In the genomic region with DNA sequence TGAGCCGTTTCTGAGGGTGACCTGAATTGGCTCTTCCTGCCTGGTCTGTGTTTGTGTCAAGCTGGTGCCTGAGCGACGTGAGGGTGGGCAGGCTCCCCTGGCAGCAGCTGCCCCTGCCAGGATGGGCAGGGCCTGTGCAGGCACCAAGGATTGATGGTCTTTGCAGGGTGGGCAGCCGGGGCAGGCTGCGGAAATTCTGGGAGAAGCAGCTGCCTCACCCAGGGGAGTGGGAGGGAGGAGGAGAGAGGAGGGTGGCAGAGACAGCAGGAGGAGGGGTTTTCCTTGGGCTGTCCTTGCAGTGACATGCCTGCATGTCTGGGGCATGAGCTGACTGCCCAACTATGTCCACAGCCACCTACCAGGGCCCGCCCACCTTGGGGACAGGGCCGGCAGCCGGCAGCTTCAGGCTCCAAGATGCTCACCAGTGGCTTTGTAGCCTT, we compare ENCODE assay signal across 16 cellular contexts. TPM values are rescaled to one million over a fixed set of nuclear protein-coding genes. Genes with fewer than 3 reads are reported as not detected.
DNase-seq lines count a peak whose midpoint lies in the region; ATAC-seq and TF ChIP-seq lines count a peak whose summit lies in the region.
"Had no signal": no experiment of that assay in that cellular context is flagged by ENCODE, and none has a peak within 500 bp of the region (broad histone marks: within the 10 kb centered on the region; RNA-seq: fewer than 3 reads in every experiment).

No MANE protein-coding gene starts in this region.

- H2BK12ac ChIP-seq in mesenchymal stem cell (ENCODE audit: low read length in 2 of 2), result peak overlapping the region in 1 of 2 experiments; percentile 7

- H3K9me3 Mint-ChIP-seq in endodermal cell (no peaks in the 10 kb centered on the region), type B pancreatic cell (no peaks in the 10 kb centered on the region)
- H3K9me3 Mint-ChIP-seq: CD4-positive, alpha-beta T cell had no signal

- DNase-seq in endodermal cell, result peak; percentile 73
- DNase-seq in mesenchymal stem cell, result no peak
- DNase-seq in type B pancreatic cell (ENCODE audit: extremely low spot score, unreplicated experiment), result no peak
- DNase-seq in NCI-H446 treated with DMSO at 0.1 percent for 48 hours (lab: John Stamatoyannopoulos, UW), result no peak
- no peak for DNase-seq in NK-92 (lab: John Stamatoyannopoulos, UW; ENCODE audit: unreplicated experiment)
- DNase-seq: activated CD8-positive, alpha-beta T cell treated with anti-CD3 and anti-CD28 coated beads, Interleukin-2, amount 10 ng/mL, durations not matched to agents 7 days and 5 days; activated effector memory CD4-positive, alpha-beta T cell treated with Interleukin-2 at 50 U/mL for 16 hours; anterior cingulate cortex; CD4-positive, alpha-beta T cell; dermis blood vessel endothelial cell; NCI-H2171 treated with DMSO at 0.1 percent for 48 hours; ovary; SHP77 treated with DMSO at 0.1 percent for 48 hours; testis had no signal

- peaks cover 38% of the 10 kb centered on the region for H3K4me1 Mint-ChIP-seq in endodermal cell
- peaks cover 55% of the 10 kb centered on the region for H3K4me1 Mint-ChIP-seq in type B pancreatic cell (ENCODE audit: unreplicated experiment)

- TF ChIP-seq EP300 in Ishikawa (IDR thresholded peaks at IDR 0.05; ENCODE audit: borderline replicate concordance), result no peak

- H4K8ac ChIP-seq in mesenchymal stem cell (ENCODE audit: low read length), result no peak overlapping the region

- H3K27ac Mint-ChIP-seq in endodermal cell, result no peak overlapping the region
- H3K27ac Mint-ChIP-seq in type B pancreatic cell, result peak overlapping the region; percentile 90
- H3K27ac Mint-ChIP-seq: activated CD8-positive, alpha-beta T cell treated with anti-CD3 and anti-CD28 coated beads, Interleukin-2, amount 10 ng/mL, durations not matched to agents 7 days and 5 days; CD4-positive, alpha-beta T cell had no signal

- no peak overlapping the region for H2AFZ ChIP-seq in mesenchymal stem cell (ENCODE audit: low read depth, low read length)

- TF ChIP-seq CTCF in endodermal cell (conservative IDR thresholded peaks at IDR 0.05), result no peak
- no peak for TF ChIP-seq CTCF in type B pancreatic cell (conservative IDR thresholded peaks at IDR 0.05)

- no peaks in the 10 kb centered on the region for H3K79me1 ChIP-seq in mesenchymal stem cell (replicated peaks; ENCODE audit: low read length, poor library complexity, severe bottlenecking)

- H3K27me3 Mint-ChIP-seq in endodermal cell (ENCODE audit: insufficient read depth) (peaks cover 4% of the 10 kb centered on the region), type B pancreatic cell (peaks cover 8% of the 10 kb centered on the region)
- H3K27me3 Mint-ChIP-seq: CD4-positive, alpha-beta T cell had no signal

- H3K27me3 ChIP-seq in endodermal cell (ENCODE audit: control insufficient read depth, insufficient read depth, low read length, poor library complexity, severe bottlenecking) (no peaks in the 10 kb centered on the region), mesenchymal stem cell (ENCODE audit: control insufficient read depth in 1 of 2, insufficient read depth in 1 of 2, low read length in 2 of 2) (peaks cover 0 to 18% of the 10 kb centered on the region in 2 experiments)
- H3K27me3 ChIP-seq: ovary, testis had no signal

- H2AK5ac ChIP-seq in mesenchymal stem cell (ENCODE audit: low read length, severe bottlenecking), result peak overlapping the region; percentile 41

- no peak overlapping the region for H3K4me2 ChIP-seq in mesenchymal stem cell (ENCODE audit: low read length, poor library complexity, severe bottlenecking)

- H3K18ac ChIP-seq in mesenchymal stem cell (ENCODE audit: low read depth in 1 of 2, low read length in 2 of 2), result peak overlapping the region in 1 of 2 experiments; percentile 31

- peak overlapping the region in 1 of 2 experiments; percentile 15 for H3K4ac ChIP-seq in mesenchymal stem cell (ENCODE audit: low read depth in 1 of 2, low read length in 2 of 2)

- 80 to 82% methylated on average over 4 to 8 of the region's 8 CpGs for WGBS in endodermal cell (ENCODE audit: insufficient coverage in 1 of 2, insufficient read length in 1 of 2), 2 experiments
- 73% methylated on average over 8 of the region's 8 CpGs for WGBS in mesenchymal stem cell

- H2BK15ac ChIP-seq in mesenchymal stem cell (ENCODE audit: low read depth, poor library complexity, severe bottlenecking), result no peak overlapping the region

- H3K36me3 ChIP-seq in endodermal cell (ENCODE audit: control insufficient read depth, insufficient read depth, low read length), result no peaks in the 10 kb centered on the region
- H3K36me3 ChIP-seq in mesenchymal stem cell (ENCODE audit: control insufficient read depth in 1 of 2, insufficient read depth in 2 of 2, low read depth in 1 of 2, low read length in 2 of 2), result no peaks in the 10 kb centered on the region
- H3K36me3 ChIP-seq: ovary had no signal

- no peak overlapping the region for H4K91ac ChIP-seq in mesenchymal stem cell (ENCODE audit: low read length)

- H3K4me1 ChIP-seq in endodermal cell (ENCODE audit: control insufficient read depth, insufficient read depth, low read length) (peaks cover 14% of the 10 kb centered on the region), mesenchymal stem cell (ENCODE audit: control insufficient read depth, insufficient read depth, low read depth, low read length) (peaks cover 29% of the 10 kb centered on the region)

- H3K27ac ChIP-seq in endodermal cell (ENCODE audit: low read depth, low read length) (no peak overlapping the region), mesenchymal stem cell (ENCODE audit: low read length, poor library complexity, severe bottlenecking) (no peak overlapping the region)
- H3K27ac ChIP-seq: ovary, testis had no signal

- H3K9ac ChIP-seq in endodermal cell (ENCODE audit: extremely low read depth, low read length, poor library complexity, severe bottlenecking) (no peak overlapping the region), mesenchymal stem cell (ENCODE audit: low read length) (no peak overlapping the region)

- no peak overlapping the region for H3K4me3 Mint-ChIP-seq in endodermal cell
- H3K4me3 Mint-ChIP-seq in type B pancreatic cell, result peak overlapping the region; percentile 57
- H3K4me3 Mint-ChIP-seq: activated CD8-positive, alpha-beta T cell treated with anti-CD3 and anti-CD28 coated beads, Interleukin-2, amount 10 ng/mL, durations not matched to agents 7 days and 5 days; CD4-positive, alpha-beta T cell had no signal

- H3K23ac ChIP-seq in mesenchymal stem cell (ENCODE audit: low read length in 2 of 2), result no peak overlapping the region

- H3K9me3 ChIP-seq in endodermal cell (ENCODE audit: control insufficient read depth, low read length) (no peaks in the 10 kb centered on the region), mesenchymal stem cell (ENCODE audit: control insufficient read depth, low read length) (no peaks in the 10 kb centered on the region)
- H3K9me3 ChIP-seq: ovary, testis had no signal

- H3K4me3 ChIP-seq in endodermal cell (ENCODE audit: low read length) (no peak overlapping the region), mesenchymal stem cell (ENCODE audit: insufficient read depth in 1 of 2, low read depth in 1 of 2, low read length in 2 of 2) (no peak overlapping the region)
- H3K4me3 ChIP-seq: ovary, testis had no signal

- no peak for TF ChIP-seq RAD21 in Ishikawa (IDR thresholded peaks at IDR 0.05; ENCODE audit: low read depth)

- H3K36me3 Mint-ChIP-seq in endodermal cell (ENCODE audit: low read depth) (no peaks in the 10 kb centered on the region), type B pancreatic cell (no peaks in the 10 kb centered on the region)

- no peak overlapping the region for H2BK120ac ChIP-seq in mesenchymal stem cell (ENCODE audit: low read depth, low read length)

- no peak for ATAC-seq in GM21786 (IDR thresholded peaks at IDR 0.05; ENCODE audit: unreplicated experiment)
- ATAC-seq: activated CD8-positive, alpha-beta T cell treated with anti-CD3 and anti-CD28 coated beads, Interleukin-2, amount 10 ng/mL, durations not matched to agents 7 days and 5 days had no signal

- no peak overlapping the region for H3K14ac ChIP-seq in mesenchymal stem cell (ENCODE audit: low read length in 2 of 2)

- no peak overlapping the region for H2BK5ac ChIP-seq in mesenchymal stem cell (ENCODE audit: low read depth, low read length, poor library complexity, severe bottlenecking)

TF ChIP-seq in Ishikawa, 13 proteins besides CTCF, POLR2A, EP300 and RAD21:
- TF ChIP-seq TEAD4 (IDR thresholded peaks at IDR 0.05) (peak; percentile 57), ZBTB7A (IDR thresholded peaks at IDR 0.05; ENCODE audit: low read depth) (no peak)

RNA-seq across cellular contexts. Expression of a gene that starts 27.9 kb away (rescaled TPM):
- total RNA-seq in endodermal cell (10 to 100 TPM; 43.1 to 56.5 TPM), type B pancreatic cell (ENCODE audit: low replicate concordance) (24.5 and 30.3 TPM in 2 replicates)
- 25.6 TPM for polyA plus RNA-seq in endodermal cell (2013, experiment 1 of 2)
- 24.6 TPM for polyA plus RNA-seq in endodermal cell (2013, experiment 2 of 2)
- 34.8 TPM for polyA plus RNA-seq in mesenchymal stem cell (2013, experiment 1 of 2)
- 33.8 TPM for polyA plus RNA-seq in mesenchymal stem cell (2013, experiment 2 of 2)
